In genomic region chr19:17489392-17490030, GRCh38 we compare ENCODE assay signal across 9 cellular contexts. TPM values are rescaled to one million over a fixed set of nuclear protein-coding genes. Genes with fewer than 3 reads are reported as not detected.
DNase-seq lines count a peak whose midpoint lies in the region; ATAC-seq and TF ChIP-seq lines count a peak whose summit lies in the region.
"Had no signal": no experiment of that assay in that cellular context is flagged by ENCODE, and none has a peak within 500 bp of the region (broad histone marks: within the 10 kb centered on the region; RNA-seq: fewer than 3 reads in every experiment).

No MANE protein-coding gene starts in this region.

- H3K4me1 ChIP-seq in BLaER1 treated with 17β-estradiol and CSF1 and Interleukin-3, amounts not matched to agents 10 nM and 100 nM, result peaks cover 45 to 88% (median 79%) of the 10 kb centered on the region in 10 experiments
- peaks cover 7% of the 10 kb centered on the region; the same call in 1 of the 2 replicates for H3K4me1 ChIP-seq in H9 (ENCODE audit: insufficient read depth, low read length)

- H3K56ac ChIP-seq in H9 (ENCODE audit: insufficient read length, low read depth, low read length), result no peak overlapping the region

- no peak overlapping the region for H4K91ac ChIP-seq in H9 (ENCODE audit: insufficient read length, low read depth, low read length)

- H3K36me3 ChIP-seq in BLaER1 treated with 17β-estradiol and CSF1 and Interleukin-3, amounts not matched to agents 10 nM and 100 nM, result peaks cover 0 to 41% (median 0%) of the 10 kb centered on the region in 11 experiments; a peak in 10 of 22 replicates

- H3K14ac ChIP-seq in H9 (ENCODE audit: insufficient read depth, low read length), result no peak overlapping the region

- H3K4me3 ChIP-seq in BLaER1 treated with 17β-estradiol and CSF1 and Interleukin-3, amounts not matched to agents 10 nM and 100 nM, result no peak overlapping the region

- peak overlapping the region in 10 of 11 experiments; percentile 81 to 97 (median 90); a peak in 19 of 22 replicates for H3K4me2 ChIP-seq in BLaER1 treated with 17β-estradiol and CSF1 and Interleukin-3, amounts not matched to agents 10 nM and 100 nM
- H3K4me2 ChIP-seq in H9 (ENCODE audit: insufficient read depth, insufficient read length, low read length), result peak overlapping the region; percentile 29

- peak overlapping the region in 1 of 2 experiments; percentile 90; a peak in 3 of 5 replicates for H3K4me3 Mint-ChIP-seq in H9
- no peak overlapping the region for H3K4me3 Mint-ChIP-seq in chondrocyte (ENCODE audit: unreplicated experiment)
- H3K4me3 Mint-ChIP-seq in naive thymus-derived CD8-positive, alpha-beta T cell, result peak overlapping the region; percentile 66 to 92 (median 85)

- H4K8ac ChIP-seq in H9 (replicated peaks; ENCODE audit: insufficient read length, low read depth, low read length), result no peak overlapping the region

- H4K5ac ChIP-seq in H9 (ENCODE audit: insufficient read length, low read depth, low read length), result no peak overlapping the region

- peaks cover 0 to 39% (median 0%) of the 10 kb centered on the region in 11 experiments; a peak in 6 of 22 replicates for H4K20me1 ChIP-seq in BLaER1 treated with 17β-estradiol and CSF1 and Interleukin-3, amounts not matched to agents 10 nM and 100 nM
- H4K20me1 ChIP-seq in H9 (ENCODE audit: control insufficient read depth, insufficient read depth, insufficient read length), result no peaks in the 10 kb centered on the region

- no peaks in the 10 kb centered on the region for H3K27me3 ChIP-seq in BLaER1 treated with 17β-estradiol and CSF1 and Interleukin-3, amounts not matched to agents 10 nM and 100 nM
- H3K27me3 ChIP-seq in H9 (ENCODE audit: insufficient read depth, low read length), result no peaks in the 10 kb centered on the region

- no peak overlapping the region for H2BK12ac ChIP-seq in H9 (ENCODE audit: insufficient read length, low read depth, low read length)

- no peak overlapping the region for H2AK5ac ChIP-seq in H9 (ENCODE audit: insufficient read length, low read length)

- no peak overlapping the region for H3K23ac ChIP-seq in H9 (ENCODE audit: insufficient read length, low read depth, low read length)

- H2BK5ac ChIP-seq in H9 (ENCODE audit: insufficient read length, low read length), result no peak overlapping the region

- no peak overlapping the region for H3K18ac ChIP-seq in H9 (ENCODE audit: insufficient read length, low read depth, low read length)

- H2BK120ac ChIP-seq in H9 (ENCODE audit: low read depth, low read length, poor library complexity, severe bottlenecking), result no peak overlapping the region

- H3K27ac ChIP-seq in BLaER1 treated with 17β-estradiol and CSF1 and Interleukin-3, amounts not matched to agents 10 nM and 100 nM, result peak overlapping the region in 7 of 11 experiments; percentile 31 to 84 (median 57); a peak in 12 of 22 replicates
- no peak overlapping the region for H3K27ac ChIP-seq in H9 (ENCODE audit: insufficient read length, low read depth, low read length)

- H3K4ac ChIP-seq in H9 (ENCODE audit: low read depth, low read length), result no peak overlapping the region

- H3K27me3 Mint-ChIP-seq in H9 (ENCODE audit: low read depth) (peaks cover 3% of the 10 kb centered on the region), chondrocyte (ENCODE audit: low read depth) (no peaks in the 10 kb centered on the region)
- H3K27me3 Mint-ChIP-seq in naive thymus-derived CD8-positive, alpha-beta T cell, result no peaks in the 10 kb centered on the region

- ATAC-seq in naive thymus-derived CD8-positive, alpha-beta T cell, result peak in 1 of 2 donors; percentile 3
- no peak for ATAC-seq in GM21423 (IDR thresholded peaks at IDR 0.05; ENCODE audit: unreplicated experiment)
- ATAC-seq in HG03175 (IDR thresholded peaks at IDR 0.05; ENCODE audit: unreplicated experiment), result no peak
- ATAC-seq in GM21515 (IDR thresholded peaks at IDR 0.05; ENCODE audit: unreplicated experiment), result no peak

- DNase-seq in H9 (no peak), chondrocyte (ENCODE audit: low spot score) (no peak)
- peak in 1 of 10 donors; percentile 24 for DNase-seq in naive thymus-derived CD8-positive, alpha-beta T cell
- no peak for DNase-seq in activated CD4-positive, alpha-beta T cell treated with anti-CD3 and anti-CD28 coated beads for 4 hours

- TF ChIP-seq CTCF in H9 (conservative IDR thresholded peaks at IDR 0.05) (peak; percentile 26; the same call in 2 of the 3 replicates), chondrocyte (IDR thresholded peaks at IDR 0.05) (peak; percentile 4)

- H2BK20ac ChIP-seq in H9 (ENCODE audit: low read depth, low read length, poor library complexity, severe bottlenecking), result no peak overlapping the region

- peak overlapping the region in 6 of 11 experiments; percentile 1 to 69 (median 16); a peak in 6 of 22 replicates for H3K9ac ChIP-seq in BLaER1 treated with 17β-estradiol and CSF1 and Interleukin-3, amounts not matched to agents 10 nM and 100 nM
- no peak overlapping the region for H3K9ac ChIP-seq in H9 (ENCODE audit: extremely low read depth, insufficient read length, low read length)

- H3K36me3 Mint-ChIP-seq in H9 (ENCODE audit: insufficient read depth in 1 of 3, low read depth in 3 of 3) (no peaks in the 10 kb centered on the region), chondrocyte (ENCODE audit: low read depth) (peaks cover 2% of the 10 kb centered on the region)
- no peaks in the 10 kb centered on the region for H3K36me3 Mint-ChIP-seq in naive thymus-derived CD8-positive, alpha-beta T cell

- no peaks in the 10 kb centered on the region for H3K9me3 ChIP-seq in BLaER1 treated with 17β-estradiol and CSF1 and Interleukin-3, amounts not matched to agents 10 nM and 100 nM (replicated peaks in 1 of 11)
- no peaks in the 10 kb centered on the region for H3K9me3 ChIP-seq in H9 (ENCODE audit: control insufficient read depth, low read depth, low read length)

- peaks cover 7% of the 10 kb centered on the region for H3K23me2 ChIP-seq in H9 (ENCODE audit: insufficient read length, low read depth, low read length, poor library complexity, severe bottlenecking)

- no peaks in the 10 kb centered on the region for H3K79me2 ChIP-seq in H9 (ENCODE audit: insufficient read depth, low read length)

- no peaks in the 10 kb centered on the region for H3K79me1 ChIP-seq in H9 (ENCODE audit: insufficient read depth, low read depth, low read length, poor library complexity, severe bottlenecking)

- peaks cover 14 to 22% of the 10 kb centered on the region in 2 experiments for H3K4me1 Mint-ChIP-seq in H9
- H3K4me1 Mint-ChIP-seq in chondrocyte (ENCODE audit: low read depth), result no peaks in the 10 kb centered on the region
- peaks cover 20 to 51% (median 46%) of the 10 kb centered on the region in 4 donors for H3K4me1 Mint-ChIP-seq in naive thymus-derived CD8-positive, alpha-beta T cell

- H3K27ac Mint-ChIP-seq in H9, result peak overlapping the region; percentile 55 to 79 (median 76); a peak in 6 of 7 replicates
- H3K27ac Mint-ChIP-seq in chondrocyte (ENCODE audit: unreplicated experiment), result peak overlapping the region; percentile 67
- H3K27ac Mint-ChIP-seq in naive thymus-derived CD8-positive, alpha-beta T cell, result peak overlapping the region; percentile 79 to 99 (median 92)

- H3K9me3 Mint-ChIP-seq in H9 (peaks cover 0 to 2% of the 10 kb centered on the region in 2 experiments; a peak in 1 of 5 replicates), chondrocyte (ENCODE audit: low read depth) (no peaks in the 10 kb centered on the region)
- H3K9me3 Mint-ChIP-seq in naive thymus-derived CD8-positive, alpha-beta T cell, result no peaks in the 10 kb centered on the region

- H2AFZ ChIP-seq in H9 (ENCODE audit: low read length), result no peak overlapping the region

- no CpG with 5 or more reads among the region's 9 CpGs for WGBS in H9 (ENCODE audit: extremely low coverage, insufficient read length, low lambda C conversion rate)

- no peak overlapping the region for H3T11ph ChIP-seq in H9 (ENCODE audit: low read length)

- POLR2A ChIA-PET in naive thymus-derived CD8-positive, alpha-beta T cell (lab: Charles Lee), result interaction anchor here (1.3 to 3.9 kb wide), 3 partner anchors 11 to 34 kb away, joined by 3 to 23 read pairs (median 4); partner anchors contain the start of gene PGLS

- H2BK15ac ChIP-seq in H9 (ENCODE audit: low read depth, low read length), result no peak overlapping the region

RNA-seq across cellular contexts. Expression of gene SLC27A1, which starts 19.2 kb away (rescaled TPM):
- total RNA-seq in H9 (2021) (6.3 and 6.4 TPM in 2 replicates), chondrocyte (6.8 to 7.9 TPM (median 7.7 TPM) in 3 replicates)
- 10 to 100 TPM in 1 of 2 experiments, 1 to 10 TPM in 1; 9.4 to 10.9 TPM for total RNA-seq in naive thymus-derived CD8-positive, alpha-beta T cell
- polyA plus RNA-seq in naive thymus-derived CD8-positive, alpha-beta T cell, result 10 to 100 TPM; 12.5 to 14.6 (median 13.8) TPM

RNA-seq across cellular contexts. Expression of gene PGLS, which starts 21.9 kb away (rescaled TPM):
- total RNA-seq in H9 (2021) (73.1 and 76.0 TPM in 2 replicates), chondrocyte (73.7 to 112 TPM (median 108 TPM) in 3 replicates)
- total RNA-seq in naive thymus-derived CD8-positive, alpha-beta T cell, result 10 to 100 TPM; 78.8 to 82.6 TPM
- 10 to 100 TPM; 68.9 to 73.4 (median 73.0) TPM for polyA plus RNA-seq in naive thymus-derived CD8-positive, alpha-beta T cell

RNA-seq across cellular contexts. Expression of gene NXNL1, which starts 28.8 kb away (rescaled TPM):
- total RNA-seq in H9 (2021) (not detected in 2 replicates), chondrocyte (not detected in 3 replicates)
- total RNA-seq in naive thymus-derived CD8-positive, alpha-beta T cell, result not detected
- not detected for polyA plus RNA-seq in naive thymus-derived CD8-positive, alpha-beta T cell
- total RNA-seq: temporal lobe had no signal

RNA-seq across cellular contexts. Expression of gene TMEM221, which starts 41.0 kb away (rescaled TPM):
- total RNA-seq in H9 (2021) (1.4 TPM in 2 replicates), chondrocyte (0.27 to 0.57 TPM (median 0.28 TPM) in 3 replicates)
- not detected for total RNA-seq in naive thymus-derived CD8-positive, alpha-beta T cell
- under 1 TPM in 1 of 3 donors, not detected in 2; 0.13 TPM for polyA plus RNA-seq in naive thymus-derived CD8-positive, alpha-beta T cell
